ENCODE assay signal across 8 cellular contexts in the genomic region with DNA sequence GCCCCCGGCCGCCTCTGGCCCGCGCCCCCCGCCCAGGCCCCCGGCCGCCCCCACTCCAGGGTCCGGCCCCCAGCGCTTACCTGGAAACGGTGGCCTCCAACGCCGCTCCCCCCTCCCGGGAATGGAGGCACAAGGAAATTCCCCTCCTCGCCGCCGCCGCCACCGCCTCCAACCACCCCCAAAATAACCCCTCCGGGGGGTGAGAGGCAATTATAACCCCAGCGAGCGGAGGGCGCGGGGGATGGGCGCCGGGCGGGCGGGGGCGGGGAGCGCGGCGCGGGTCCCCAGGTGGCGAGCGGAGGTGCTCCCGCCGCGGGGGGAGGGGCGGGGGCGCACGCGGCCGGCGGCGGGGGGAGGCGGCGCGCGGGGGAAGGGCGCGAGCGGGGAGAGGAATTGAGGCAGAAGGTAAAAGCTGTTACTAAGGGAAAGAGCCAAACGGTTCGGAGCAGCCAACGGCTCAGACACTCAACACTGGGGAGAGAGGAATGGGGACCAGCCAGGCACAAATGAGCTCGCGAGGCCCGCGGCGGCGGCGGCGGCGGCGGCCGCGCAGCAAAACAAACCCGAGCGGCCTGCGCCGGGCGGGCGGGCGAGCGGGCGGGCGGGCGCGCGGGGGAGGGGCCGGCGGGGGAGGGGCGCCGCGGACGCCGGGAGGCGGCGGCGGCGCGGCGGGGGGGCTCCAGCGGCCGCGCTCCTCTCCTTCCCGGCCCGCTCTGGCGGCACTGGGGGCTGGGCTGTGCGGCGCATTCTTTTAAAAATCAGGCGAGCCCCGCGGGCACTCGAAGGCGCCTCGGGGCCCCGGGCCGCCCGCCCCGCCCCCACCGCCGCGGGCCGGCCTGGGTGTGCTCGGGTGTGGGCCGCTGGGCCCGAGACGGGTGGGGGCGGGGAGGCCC. TPM values are rescaled to one million over a fixed set of nuclear protein-coding genes. Genes with fewer than 3 reads are reported as not detected.
A peak's percentile ranks its signal among the peaks of the same experiment; 100 is the strongest.
DNase-seq lines count a peak whose midpoint lies in the region; ATAC-seq, FAIRE-seq and TF ChIP-seq lines count a peak whose summit lies in the region.

Gene TBL1XR1 (minus strand): TSS at position 442 of the 893 bp plus-strand sequence. CDS start 132,505 bp downstream, outside the sequence.

- H4K5ac ChIP-seq in H1 (ENCODE audit: insufficient read length, low read depth, low read length) = peak within 1 kb of the TSS; percentile 97

- H3K4me1 ChIP-seq in H1 (replicated peaks in 1 of 4; ENCODE audit: control insufficient read depth in 3 of 4, insufficient read depth in 4 of 4, low read length in 3 of 4) (peaks cover 5 to 28% (median 15%) of the 10 kb centered on the region in 4 experiments; a peak in 5 of 7 replicates), mesenchymal stem cell (ENCODE audit: control insufficient read depth, insufficient read depth, low read depth, low read length) (peaks cover 4% of the 10 kb centered on the region)

- DNase-seq in CMK (ENCODE audit: low read depth) (peak; percentile 63), HTR-8/SVneo (ENCODE audit: insufficient read length, low spot score) (peak; percentile 87), NOMO-1 treated with DMSO at 0.1 percent for 48 hours (lab: John Stamatoyannopoulos, UW; ENCODE audit: unreplicated experiment) (peak; percentile 98), H1 (ENCODE audit: low read depth in 1 of 2, low spot score in 2 of 2) (peak; percentile 67 to 87), mesenchymal stem cell (peak; percentile 93)
- peak; percentile 91 for DNase-seq in activated CD8-positive, alpha-beta memory T cell treated with anti-CD3 and anti-CD28 coated beads, Interleukin-2, amount 10 ng/mL, durations not matched to agents 7 days and 5 days
- peak; percentile 52 for DNase-seq in stimulated activated CD8-positive, alpha-beta memory T cell treated with anti-CD3 and anti-CD28 coated beads, Interleukin-12 subunit alpha, Interleukin-12 subunit beta, amount 100 ng/mL, for 24 hours (ENCODE audit: extremely low read depth)

- peak within 1 kb of the TSS; percentile 97 for H3K27ac ChIP-seq in H1 (ENCODE audit: low read depth, low read length)
- peak within 1 kb of the TSS; percentile 91 for H3K27ac ChIP-seq in mesenchymal stem cell (ENCODE audit: low read length, poor library complexity, severe bottlenecking)

- no CpG with 5 or more reads among the region's 119 CpGs for WGBS in H1 (ENCODE audit: extremely low coverage in 1 of 2, insufficient coverage in 1 of 2, insufficient read length in 1 of 2, insufficient replicate concordance in 2 of 2, low coverage in 1 of 2, low lambda C conversion rate in 2 of 2, missing lambda C conversion rate in 1 of 2), 2 experiments
- WGBS in mesenchymal stem cell = under 1% methylated on average over 37 of the region's 119 CpGs

- peak; percentile 40 for ATAC-seq in GM21360 (IDR thresholded peaks at IDR 0.05; ENCODE audit: unreplicated experiment)
- peak; percentile 59 for ATAC-seq in activated CD8-positive, alpha-beta memory T cell treated with anti-CD3 and anti-CD28 coated beads, Interleukin-2, amount 10 ng/mL, durations not matched to agents 7 days and 5 days

- H3K27me3 Mint-ChIP-seq in activated CD8-positive, alpha-beta memory T cell treated with anti-CD3 and anti-CD28 coated beads, Interleukin-2, amount 10 ng/mL, durations not matched to agents 7 days and 5 days = no peaks in the 10 kb centered on the region

- H3K14ac ChIP-seq in H1 (ENCODE audit: insufficient read length) (peak within 1 kb of the TSS; percentile 78), mesenchymal stem cell (ENCODE audit: low read length in 2 of 2) (peak within 1 kb of the TSS; percentile 86 to 97)

- peak within 1 kb of the TSS; percentile 96 for H3K18ac ChIP-seq in H1 (ENCODE audit: extremely low read depth, low read length)
- peak within 1 kb of the TSS; percentile 87 to 96 for H3K18ac ChIP-seq in mesenchymal stem cell (ENCODE audit: low read depth in 1 of 2, low read length in 2 of 2)

- H3K23me2 ChIP-seq in H1 (ENCODE audit: low read depth, low read length) = peaks cover 2% of the 10 kb centered on the region

- H2BK5ac ChIP-seq in H1 (ENCODE audit: low read depth, low read length) = peak within 1 kb of the TSS; percentile 98
- peak within 1 kb of the TSS; percentile 98 for H2BK5ac ChIP-seq in mesenchymal stem cell (ENCODE audit: low read depth, low read length, poor library complexity, severe bottlenecking)

- H2BK120ac ChIP-seq in H1 (replicated peaks; ENCODE audit: low read depth, low read length) (peak within 1 kb of the TSS; percentile 99), mesenchymal stem cell (ENCODE audit: low read depth, low read length) (peak within 1 kb of the TSS; percentile 100)

- FAIRE-seq in HTR-8/SVneo (lab: Jason Lieb, UNC) = peak; percentile 23
- no peak for FAIRE-seq in H1 (lab: Jason Lieb, UNC)

- H3K79me1 ChIP-seq in H1 (ENCODE audit: low read depth, low read length) (no peaks in the 10 kb centered on the region), mesenchymal stem cell (replicated peaks; ENCODE audit: low read length, poor library complexity, severe bottlenecking) (no peaks in the 10 kb centered on the region)

- peaks cover 0 to 4% of the 10 kb centered on the region in 2 experiments for H4K20me1 ChIP-seq in H1 (replicated peaks in 1 of 2; ENCODE audit: control insufficient read depth in 1 of 2, insufficient read depth in 2 of 2, low read length in 2 of 2)

- H3K4me3 ChIP-seq in H1 (ENCODE audit: extremely low read depth in 1 of 4, insufficient read depth in 2 of 4, low read depth in 3 of 4, low read length in 4 of 4) = peak within 1 kb of the TSS; percentile 94 to 100 (median 98)
- peak within 1 kb of the TSS; percentile 76 to 82 for H3K4me3 ChIP-seq in mesenchymal stem cell (ENCODE audit: insufficient read depth in 1 of 2, low read depth in 1 of 2, low read length in 2 of 2)

- H3K56ac ChIP-seq in H1 (replicated peaks; ENCODE audit: insufficient read length, low read depth, low read length) = peak within 1 kb of the TSS; percentile 85

- TF ChIP-seq EP300 in H1 (IDR thresholded peaks at IDR 0.05; ENCODE audit: borderline replicate concordance in 1 of 2, low read depth in 2 of 2, low read length in 2 of 2) = peak in 1 of 2 experiments; percentile 48; a peak in 1 of 3 replicates

- H3K9me3 ChIP-seq in H1 (ENCODE audit: insufficient read depth in 2 of 2, low read depth in 1 of 2, low read length in 1 of 2) (no peaks in the 10 kb centered on the region), mesenchymal stem cell (ENCODE audit: control insufficient read depth, low read length) (no peaks in the 10 kb centered on the region)

- H2AFZ ChIP-seq in H1 (ENCODE audit: low read length) (no peak within 1 kb of the TSS), mesenchymal stem cell (ENCODE audit: low read depth, low read length) (peak within 1 kb of the TSS; percentile 63)

- H3K9ac ChIP-seq in H1 (replicated peaks in 1 of 4; ENCODE audit: extremely low read depth in 1 of 4, low read depth in 3 of 4, low read length in 3 of 4) (peak within 1 kb of the TSS; percentile 76 to 99 (median 98)), mesenchymal stem cell (ENCODE audit: low read length) (peak within 1 kb of the TSS; percentile 93)

- peaks cover 28% of the 10 kb centered on the region for H3K36me3 Mint-ChIP-seq in activated CD8-positive, alpha-beta memory T cell treated with anti-CD3 and anti-CD28 coated beads, Interleukin-2, amount 10 ng/mL, durations not matched to agents 7 days and 5 days

- peak within 1 kb of the TSS; percentile 95 for H3K27ac Mint-ChIP-seq in activated CD8-positive, alpha-beta memory T cell treated with anti-CD3 and anti-CD28 coated beads, Interleukin-2, amount 10 ng/mL, durations not matched to agents 7 days and 5 days

- TF ChIP-seq RAD21 in H1 (IDR thresholded peaks at IDR 0.05 in 1 of 2, conservative IDR thresholded peaks at IDR 0.05 in 1 of 2; ENCODE audit: low read depth in 2 of 2, low read length in 2 of 2) = peak in 1 of 2 experiments; percentile 30; a peak in 2 of 4 replicates

- H3K23ac ChIP-seq in H1 (ENCODE audit: insufficient read length) (peak within 1 kb of the TSS; percentile 36), mesenchymal stem cell (ENCODE audit: low read length in 2 of 2) (peak within 1 kb of the TSS; percentile 14 to 96)

- H4K91ac ChIP-seq in H1 (replicated peaks; ENCODE audit: insufficient read length, low read length) (peak within 1 kb of the TSS; percentile 95), mesenchymal stem cell (ENCODE audit: low read length) (peak within 1 kb of the TSS; percentile 80)

- peak within 1 kb of the TSS; percentile 75 to 87 for H3K4me2 ChIP-seq in H1 (ENCODE audit: insufficient read depth in 1 of 2, low read depth in 2 of 2, low read length in 2 of 2)
- peak within 1 kb of the TSS; percentile 90 for H3K4me2 ChIP-seq in mesenchymal stem cell (ENCODE audit: low read length, poor library complexity, severe bottlenecking)

- TF ChIP-seq POLR2A in H1 (IDR thresholded peaks at IDR 0.05; ENCODE audit: control extremely low read depth in 1 of 2, low read depth in 2 of 2, low read length in 2 of 2) = peak; percentile 24 to 75; a peak in 2 of 3 replicates

- H2BK20ac ChIP-seq in H1 (ENCODE audit: low read length) = peak within 1 kb of the TSS; percentile 51; the same call in 1 of the 2 replicates

- peaks cover 0 to 3% (median 0%) of the 10 kb centered on the region in 4 experiments; a peak in 1 of 8 replicates for H3K36me3 ChIP-seq in H1 (ENCODE audit: control insufficient read depth in 2 of 4, insufficient read depth in 4 of 4, low read length in 3 of 4)
- H3K36me3 ChIP-seq in mesenchymal stem cell (ENCODE audit: control insufficient read depth in 1 of 2, insufficient read depth in 2 of 2, low read depth in 1 of 2, low read length in 2 of 2) = no peaks in the 10 kb centered on the region

- TF ChIP-seq CTCF in H1 (IDR thresholded peaks at IDR 0.05; ENCODE audit: control extremely low read depth in 1 of 3, insufficient read depth in 1 of 3, low read depth in 1 of 3, low read length in 3 of 3) = no peak

- H4K8ac ChIP-seq in H1 (ENCODE audit: extremely low read depth, insufficient read depth, low read length) = peak within 1 kb of the TSS; percentile 95
- H4K8ac ChIP-seq in mesenchymal stem cell (ENCODE audit: low read length) = peak within 1 kb of the TSS; percentile 93

- H2AK5ac ChIP-seq in H1 (ENCODE audit: low read depth, low read length) (peak within 1 kb of the TSS; percentile 83; the same call in 1 of the 2 replicates), mesenchymal stem cell (ENCODE audit: low read length, severe bottlenecking) (peak within 1 kb of the TSS; percentile 54)

- H2BK15ac ChIP-seq in H1 (ENCODE audit: low read length) = peak within 1 kb of the TSS; percentile 83; the same call in 1 of the 2 replicates
- H2BK15ac ChIP-seq in mesenchymal stem cell (ENCODE audit: low read depth, poor library complexity, severe bottlenecking) = peak within 1 kb of the TSS; percentile 83

- peaks cover 54% of the 10 kb centered on the region for H3K4me1 Mint-ChIP-seq in activated CD8-positive, alpha-beta memory T cell treated with anti-CD3 and anti-CD28 coated beads, Interleukin-2, amount 10 ng/mL, durations not matched to agents 7 days and 5 days

- H3K4ac ChIP-seq in H1 (replicated peaks; ENCODE audit: insufficient read length, low read depth, low read length) = peak within 1 kb of the TSS; percentile 95
- H3K4ac ChIP-seq in mesenchymal stem cell (ENCODE audit: low read depth in 1 of 2, low read length in 2 of 2) = peak within 1 kb of the TSS; percentile 79 to 99

- H2BK12ac ChIP-seq in H1 (ENCODE audit: low read depth, low read length) (peak within 1 kb of the TSS; percentile 97), mesenchymal stem cell (ENCODE audit: low read length in 2 of 2) (peak within 1 kb of the TSS; percentile 66 to 71)

- CTCF ChIA-PET in activated CD8-positive, alpha-beta memory T cell treated with anti-CD3 and anti-CD28 coated beads, Interleukin-2, amount 10 ng/mL, durations not matched to agents 7 days and 5 days (lab: Charles Lee) = interaction anchor here (0.7 to 5.2 kb wide), 4 partner anchors 145 to 581 kb away, joined by 3 to 45 read pairs (median 3); no protein-coding TSS in a partner anchor
- CTCF ChIA-PET in H1 (lab: Charles Lee; ENCODE audit: partially characterized antibody) = interaction anchor here (0.6 kb wide), 1 partner anchor 19 kb away, joined by 3 read pairs; no protein-coding TSS in a partner anchor

- H3K9me3 Mint-ChIP-seq in activated CD8-positive, alpha-beta memory T cell treated with anti-CD3 and anti-CD28 coated beads, Interleukin-2, amount 10 ng/mL, durations not matched to agents 7 days and 5 days (ENCODE audit: low read depth) = no peaks in the 10 kb centered on the region

- H3K27me3 ChIP-seq in H1 (replicated peaks in 1 of 4; ENCODE audit: control insufficient read depth in 3 of 4, extremely low read depth in 1 of 4, insufficient read depth in 3 of 4, low read length in 3 of 4) (no peaks in the 10 kb centered on the region), mesenchymal stem cell (ENCODE audit: control insufficient read depth in 1 of 2, insufficient read depth in 1 of 2, low read length in 2 of 2) (no peaks in the 10 kb centered on the region)

- POLR2A ChIA-PET in H1 (lab: Charles Lee; ENCODE audit: partially characterized antibody) = interaction anchor here (0.6 to 4.3 kb wide), 8 partner anchors 13 to 279 kb away, joined by 3 to 82 read pairs (median 3); no protein-coding TSS in a partner anchor

- H3K79me2 ChIP-seq in H1 (ENCODE audit: control insufficient read depth in 1 of 2, insufficient read depth in 2 of 2, low read length in 2 of 2) = peaks cover 39 to 43% of the 10 kb centered on the region in 2 experiments

- peak within 1 kb of the TSS; percentile 95 for H3K4me3 Mint-ChIP-seq in activated CD8-positive, alpha-beta memory T cell treated with anti-CD3 and anti-CD28 coated beads, Interleukin-2, amount 10 ng/mL, durations not matched to agents 7 days and 5 days

RNA-seq across cellular contexts. Expression of gene TBL1XR1, which starts in this region (rescaled TPM):
- 100 to 1,000 TPM; 143 to 214 TPM for total RNA-seq in activated CD8-positive, alpha-beta memory T cell treated with anti-CD3 and anti-CD28 coated beads, Interleukin-2, amount 10 ng/mL, durations not matched to agents 7 days and 5 days
- total RNA-seq in H1 (2021; fragmentation: NEBNext Ultra II Directional; extraction: Animal tissue kit (Norgen Biotek cat#: 25700)) = 138 and 147 TPM in 2 replicates
- 20.9 and 28.1 TPM in 2 replicates for polyA plus RNA-seq in H1 (2011; rRNA removed)
- polyA plus RNA-seq in H1 (2011; cell fraction: cytosol; rRNA removed) = 36.0 TPM
- 91.0 TPM for polyA plus RNA-seq in H1 (2011; cell fraction: nucleus; rRNA removed)
- 51.1 to 72.3 TPM (median 62.1 TPM) in 4 replicates for polyA plus RNA-seq in H1 (2012, experiment 1 of 2)
- 2.8 TPM for polyA plus RNA-seq in H1 (2012, experiment 2 of 2)
- polyA plus RNA-seq in H1 (2013, experiment 1 of 2) = 43.4 TPM
- 41.3 TPM for polyA plus RNA-seq in H1 (2013, experiment 2 of 2)
- 312 and 364 TPM in 2 replicates for polyA minus RNA-seq in H1 (2011; rRNA and poly(A)+ RNA removed)
- polyA minus RNA-seq in H1 (2011; cell fraction: cytosol; rRNA and poly(A)+ RNA removed) = 159 TPM
- 354 TPM for polyA minus RNA-seq in H1 (2011; cell fraction: nucleus; rRNA and poly(A)+ RNA removed)
- 26.7 TPM for polyA plus RNA-seq in mesenchymal stem cell (2013, experiment 1 of 2)
- polyA plus RNA-seq in mesenchymal stem cell (2013, experiment 2 of 2) = 27.8 TPM

Comparison
In these comparisons a context has a peak if more than half of its experiments do, and no peak if none do; other contexts are left out.
1. Peak in every context shown above with its lines: DNase-seq, ATAC-seq, H3K4me3 ChIP-seq and H3K27ac ChIP-seq.